Comparison of ENCODE assay signal across 2 cellular contexts in the genomic region with DNA sequence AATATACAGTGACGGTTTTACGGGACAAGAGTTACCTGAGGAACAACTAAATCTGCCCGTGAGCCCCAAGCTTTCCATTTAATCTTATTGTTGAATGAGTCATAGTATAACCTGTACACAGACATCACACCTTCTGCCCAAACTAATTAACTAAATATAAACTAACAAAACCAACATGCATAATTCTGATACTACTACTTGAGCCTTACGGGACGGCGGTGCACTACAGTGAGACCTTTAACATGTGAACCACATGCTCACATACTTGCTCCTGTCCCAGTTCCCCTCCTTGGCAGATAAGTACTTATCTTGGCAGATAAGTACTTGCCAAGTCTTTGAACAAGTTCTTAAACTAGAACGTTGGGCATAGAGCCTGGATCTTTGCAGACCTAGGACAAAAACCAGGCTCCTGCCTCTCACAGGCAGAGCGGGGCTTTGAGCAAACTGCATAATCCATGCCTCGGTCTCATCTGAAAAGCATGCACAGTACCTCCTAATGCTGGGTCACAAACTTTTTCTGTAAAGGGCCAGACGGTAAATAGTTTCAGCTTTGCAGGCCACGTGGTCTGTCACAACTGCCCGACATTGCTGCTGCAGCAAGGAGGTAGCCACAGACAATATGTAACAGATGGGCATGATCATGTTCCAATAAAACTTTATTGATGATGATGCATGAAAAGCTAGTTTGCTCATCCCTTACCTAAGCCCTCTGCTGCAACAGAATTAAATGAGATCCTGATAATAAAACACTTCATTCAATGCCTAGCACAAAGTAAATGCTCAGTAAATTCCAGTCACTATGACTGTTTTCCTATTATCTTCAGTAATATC.
A peak's percentile ranks its signal among the peaks of the same experiment; 100 is the strongest.
TF ChIP-seq lines count a peak whose summit lies in the region.

No MANE protein-coding gene starts in this region.

TF ChIP-seq in HEK293, 187 proteins besides CTCF, POLR2A, EP300 and RAD21:
- TF ChIP-seq ZNF664 (tag by site-specific recombination; IDR thresholded peaks at IDR 0.05) (peak; percentile 86), ZNF521 (tag by site-specific recombination; IDR thresholded peaks at IDR 0.05) (no peak)

TF ChIP-seq in K562, 482 proteins besides CTCF, POLR2A, EP300 and RAD21:
- TF ChIP-seq, protein P1, sequence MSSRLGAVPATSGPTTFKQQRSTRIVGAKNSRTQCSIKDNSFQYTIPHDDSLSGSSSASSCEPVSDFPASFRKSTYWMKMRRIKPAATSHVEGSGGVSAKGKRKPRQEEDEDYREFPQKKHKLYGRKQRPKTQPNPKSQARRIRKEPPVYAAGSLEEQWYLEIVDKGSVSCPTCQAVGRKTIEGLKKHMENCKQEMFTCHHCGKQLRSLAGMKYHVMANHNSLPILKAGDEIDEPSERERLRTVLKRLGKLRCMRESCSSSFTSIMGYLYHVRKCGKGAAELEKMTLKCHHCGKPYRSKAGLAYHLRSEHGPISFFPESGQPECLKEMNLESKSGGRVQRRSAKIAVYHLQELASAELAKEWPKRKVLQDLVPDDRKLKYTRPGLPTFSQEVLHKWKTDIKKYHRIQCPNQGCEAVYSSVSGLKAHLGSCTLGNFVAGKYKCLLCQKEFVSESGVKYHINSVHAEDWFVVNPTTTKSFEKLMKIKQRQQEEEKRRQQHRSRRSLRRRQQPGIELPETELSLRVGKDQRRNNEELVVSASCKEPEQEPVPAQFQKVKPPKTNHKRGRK (tag; IDR thresholded peaks at IDR 0.05), result no peak
- TF ChIP-seq, protein P2, sequence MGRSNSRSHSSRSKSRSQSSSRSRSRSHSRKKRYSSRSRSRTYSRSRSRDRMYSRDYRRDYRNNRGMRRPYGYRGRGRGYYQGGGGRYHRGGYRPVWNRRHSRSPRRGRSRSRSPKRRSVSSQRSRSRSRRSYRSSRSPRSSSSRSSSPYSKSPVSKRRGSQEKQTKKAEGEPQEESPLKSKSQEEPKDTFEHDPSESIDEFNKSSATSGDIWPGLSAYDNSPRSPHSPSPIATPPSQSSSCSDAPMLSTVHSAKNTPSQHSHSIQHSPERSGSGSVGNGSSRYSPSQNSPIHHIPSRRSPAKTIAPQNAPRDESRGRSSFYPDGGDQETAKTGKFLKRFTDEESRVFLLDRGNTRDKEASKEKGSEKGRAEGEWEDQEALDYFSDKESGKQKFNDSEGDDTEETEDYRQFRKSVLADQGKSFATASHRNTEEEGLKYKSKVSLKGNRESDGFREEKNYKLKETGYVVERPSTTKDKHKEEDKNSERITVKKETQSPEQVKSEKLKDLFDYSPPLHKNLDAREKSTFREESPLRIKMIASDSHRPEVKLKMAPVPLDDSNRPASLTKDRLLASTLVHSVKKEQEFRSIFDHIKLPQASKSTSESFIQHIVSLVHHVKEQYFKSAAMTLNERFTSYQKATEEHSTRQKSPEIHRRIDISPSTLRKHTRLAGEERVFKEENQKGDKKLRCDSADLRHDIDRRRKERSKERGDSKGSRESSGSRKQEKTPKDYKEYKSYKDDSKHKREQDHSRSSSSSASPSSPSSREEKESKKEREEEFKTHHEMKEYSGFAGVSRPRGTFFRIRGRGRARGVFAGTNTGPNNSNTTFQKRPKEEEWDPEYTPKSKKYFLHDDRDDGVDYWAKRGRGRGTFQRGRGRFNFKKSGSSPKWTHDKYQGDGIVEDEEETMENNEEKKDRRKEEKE (IDR thresholded peaks at IDR 0.05; ENCODE audit: borderline replicate concordance in 1 of 2, control insufficient read depth in 1 of 2, low read depth in 2 of 2, low read length in 1 of 2), result peak in 1 of 2 experiments; percentile 12; a peak in 1 of 4 replicates
- TF ChIP-seq, protein P3, sequence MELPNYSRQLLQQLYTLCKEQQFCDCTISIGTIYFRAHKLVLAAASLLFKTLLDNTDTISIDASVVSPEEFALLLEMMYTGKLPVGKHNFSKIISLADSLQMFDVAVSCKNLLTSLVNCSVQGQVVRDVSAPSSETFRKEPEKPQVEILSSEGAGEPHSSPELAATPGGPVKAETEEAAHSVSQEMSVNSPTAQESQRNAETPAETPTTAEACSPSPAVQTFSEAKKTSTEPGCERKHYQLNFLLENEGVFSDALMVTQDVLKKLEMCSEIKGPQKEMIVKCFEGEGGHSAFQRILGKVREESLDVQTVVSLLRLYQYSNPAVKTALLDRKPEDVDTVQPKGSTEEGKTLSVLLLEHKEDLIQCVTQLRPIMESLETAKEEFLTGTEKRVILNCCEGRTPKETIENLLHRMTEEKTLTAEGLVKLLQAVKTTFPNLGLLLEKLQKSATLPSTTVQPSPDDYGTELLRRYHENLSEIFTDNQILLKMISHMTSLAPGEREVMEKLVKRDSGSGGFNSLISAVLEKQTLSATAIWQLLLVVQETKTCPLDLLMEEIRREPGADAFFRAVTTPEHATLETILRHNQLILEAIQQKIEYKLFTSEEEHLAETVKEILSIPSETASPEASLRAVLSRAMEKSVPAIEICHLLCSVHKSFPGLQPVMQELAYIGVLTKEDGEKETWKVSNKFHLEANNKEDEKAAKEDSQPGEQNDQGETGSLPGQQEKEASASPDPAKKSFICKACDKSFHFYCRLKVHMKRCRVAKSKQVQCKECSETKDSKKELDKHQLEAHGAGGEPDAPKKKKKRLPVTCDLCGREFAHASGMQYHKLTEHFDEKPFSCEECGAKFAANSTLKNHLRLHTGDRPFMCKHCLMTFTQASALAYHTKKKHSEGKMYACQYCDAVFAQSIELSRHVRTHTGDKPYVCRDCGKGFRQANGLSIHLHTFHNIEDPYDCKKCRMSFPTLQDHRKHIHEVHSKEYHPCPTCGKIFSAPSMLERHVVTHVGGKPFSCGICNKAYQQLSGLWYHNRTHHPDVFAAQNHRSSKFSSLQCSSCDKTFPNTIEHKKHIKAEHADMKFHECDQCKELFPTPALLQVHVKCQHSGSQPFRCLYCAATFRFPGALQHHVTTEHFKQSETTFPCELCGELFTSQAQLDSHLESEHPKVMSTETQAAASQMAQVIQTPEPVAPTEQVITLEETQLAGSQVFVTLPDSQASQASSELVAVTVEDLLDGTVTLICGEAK (IDR thresholded peaks at IDR 0.05), result peak; percentile 80
- TF ChIP-seq, protein P3 (CRISPR knock-in tag; IDR thresholded peaks at IDR 0.05), result peak; percentile 71
- peak; percentile 17; the same call in 1 of the 2 replicates for TF ChIP-seq ZNF316 (IDR thresholded peaks at IDR 0.05)
- TF ChIP-seq, protein P4, sequence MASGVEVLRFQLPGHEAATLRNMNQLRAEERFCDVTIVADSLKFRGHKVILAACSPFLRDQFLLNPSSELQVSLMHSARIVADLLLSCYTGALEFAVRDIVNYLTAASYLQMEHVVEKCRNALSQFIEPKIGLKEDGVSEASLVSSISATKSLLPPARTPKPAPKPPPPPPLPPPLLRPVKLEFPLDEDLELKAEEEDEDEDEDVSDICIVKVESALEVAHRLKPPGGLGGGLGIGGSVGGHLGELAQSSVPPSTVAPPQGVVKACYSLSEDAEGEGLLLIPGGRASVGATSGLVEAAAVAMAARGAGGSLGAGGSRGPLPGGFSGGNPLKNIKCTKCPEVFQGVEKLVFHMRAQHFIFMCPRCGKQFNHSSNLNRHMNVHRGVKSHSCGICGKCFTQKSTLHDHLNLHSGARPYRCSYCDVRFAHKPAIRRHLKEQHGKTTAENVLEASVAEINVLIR (CRISPR knock-in tag; IDR thresholded peaks at IDR 0.05), result no peak
- TF ChIP-seq, protein P5, sequence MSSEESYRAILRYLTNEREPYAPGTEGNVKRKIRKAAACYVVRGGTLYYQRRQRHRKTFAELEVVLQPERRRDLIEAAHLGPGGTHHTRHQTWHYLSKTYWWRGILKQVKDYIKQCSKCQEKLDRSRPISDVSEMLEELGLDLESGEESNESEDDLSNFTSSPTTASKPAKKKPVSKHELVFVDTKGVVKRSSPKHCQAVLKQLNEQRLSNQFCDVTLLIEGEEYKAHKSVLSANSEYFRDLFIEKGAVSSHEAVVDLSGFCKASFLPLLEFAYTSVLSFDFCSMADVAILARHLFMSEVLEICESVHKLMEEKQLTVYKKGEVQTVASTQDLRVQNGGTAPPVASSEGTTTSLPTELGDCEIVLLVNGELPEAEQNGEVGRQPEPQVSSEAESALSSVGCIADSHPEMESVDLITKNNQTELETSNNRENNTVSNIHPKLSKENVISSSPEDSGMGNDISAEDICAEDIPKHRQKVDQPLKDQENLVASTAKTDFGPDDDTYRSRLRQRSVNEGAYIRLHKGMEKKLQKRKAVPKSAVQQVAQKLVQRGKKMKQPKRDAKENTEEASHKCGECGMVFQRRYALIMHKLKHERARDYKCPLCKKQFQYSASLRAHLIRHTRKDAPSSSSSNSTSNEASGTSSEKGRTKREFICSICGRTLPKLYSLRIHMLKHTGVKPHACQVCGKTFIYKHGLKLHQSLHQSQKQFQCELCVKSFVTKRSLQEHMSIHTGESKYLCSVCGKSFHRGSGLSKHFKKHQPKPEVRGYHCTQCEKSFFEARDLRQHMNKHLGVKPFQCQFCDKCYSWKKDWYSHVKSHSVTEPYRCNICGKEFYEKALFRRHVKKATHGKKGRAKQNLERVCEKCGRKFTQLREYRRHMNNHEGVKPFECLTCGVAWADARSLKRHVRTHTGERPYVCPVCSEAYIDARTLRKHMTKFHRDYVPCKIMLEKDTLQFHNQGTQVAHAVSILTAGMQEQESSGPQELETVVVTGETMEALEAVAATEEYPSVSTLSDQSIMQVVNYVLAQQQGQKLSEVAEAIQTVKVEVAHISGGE (CRISPR knock-in tag; IDR thresholded peaks at IDR 0.05), result peak in 1 of 3 experiments; percentile 94; a peak in 2 of 6 replicates
TF ChIP-seq in K562: peak in this region for 4.
